ENCODE assay signal across 8 cellular contexts in the genomic region with DNA sequence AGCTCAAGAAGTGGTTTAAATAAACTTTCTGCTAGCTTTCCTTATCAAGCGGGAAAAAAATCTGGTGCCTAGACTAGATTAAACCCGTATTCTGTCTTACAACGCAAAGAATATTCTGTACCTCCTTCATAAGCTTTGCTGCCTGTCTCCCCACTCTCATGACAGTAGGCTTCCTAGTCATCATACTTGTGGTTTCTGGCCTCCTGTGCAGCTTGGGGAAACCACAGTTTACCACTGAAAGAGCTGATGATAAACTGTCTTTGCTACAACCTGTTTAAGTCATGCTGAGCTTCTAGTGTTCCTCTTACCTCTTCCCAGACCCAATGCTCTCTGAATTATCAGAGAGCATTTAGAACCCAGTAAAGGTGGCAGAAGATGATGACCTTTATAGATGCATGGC. TPM values are rescaled to one million over a fixed set of nuclear protein-coding genes. Genes with fewer than 3 reads are reported as not detected.
DNase-seq lines count a peak whose midpoint lies in the region; ATAC-seq, FAIRE-seq and TF ChIP-seq lines count a peak whose summit lies in the region.

No MANE protein-coding gene starts in this region.

- no peak for DNase-seq in GM12891 (ENCODE audit: insufficient read length, low spot score)
- peak; percentile 59 for DNase-seq in H4 (ENCODE audit: low spot score)
- DNase-seq in OCI-M1 (lab: John Stamatoyannopoulos, UW): peak; percentile 45
- DNase-seq in effector CD4-positive, alpha-beta T cell: peak; percentile 15
- DNase-seq in stimulated activated naive CD8-positive, alpha-beta T cell treated with anti-CD3 and anti-CD28 coated beads, Interleukin-15, amount 100 ng/mL, for 72 hours: peak; percentile 45 to 66
- no peak for DNase-seq in KG1 (lab: John Stamatoyannopoulos, UW)
- no peak for DNase-seq in NCI-H2196 treated with DMSO at 0.1 percent for 48 hours (lab: John Stamatoyannopoulos, UW; ENCODE audit: unreplicated experiment)
- no peak for DNase-seq in SW 1271 (lab: John Stamatoyannopoulos, UW)

- no peak overlapping the region for H3K27ac Mint-ChIP-seq in stimulated activated naive CD8-positive, alpha-beta T cell treated with anti-CD3 and anti-CD28 coated beads, Interleukin-15, amount 100 ng/mL, for 72 hours

- H3K4me1 Mint-ChIP-seq in stimulated activated naive CD8-positive, alpha-beta T cell treated with anti-CD3 and anti-CD28 coated beads, Interleukin-15, amount 100 ng/mL, for 72 hours: peaks cover 41% of the 10 kb centered on the region

- peak overlapping the region in 1 of 2 donors; percentile 35 for H3K4me3 Mint-ChIP-seq in stimulated activated naive CD8-positive, alpha-beta T cell treated with anti-CD3 and anti-CD28 coated beads, Interleukin-15, amount 100 ng/mL, for 72 hours

- ATAC-seq in stimulated activated naive CD8-positive, alpha-beta T cell treated with anti-CD3 and anti-CD28 coated beads, Interleukin-15, amount 100 ng/mL, for 72 hours: peak; percentile 97

- FAIRE-seq in GM12891 (lab: Jason Lieb, UNC): peak; percentile 88

- H3K27me3 Mint-ChIP-seq in stimulated activated naive CD8-positive, alpha-beta T cell treated with anti-CD3 and anti-CD28 coated beads, Interleukin-15, amount 100 ng/mL, for 72 hours: no peaks in the 10 kb centered on the region

- no peak for TF ChIP-seq POLR2A in GM12891 (IDR thresholded peaks at IDR 0.05; ENCODE audit: low read depth, low read length)

- H3K9me3 Mint-ChIP-seq in stimulated activated naive CD8-positive, alpha-beta T cell treated with anti-CD3 and anti-CD28 coated beads, Interleukin-15, amount 100 ng/mL, for 72 hours: no peaks in the 10 kb centered on the region

TF ChIP-seq in GM12891, 5 proteins besides CTCF, POLR2A, EP300 and RAD21:
- TF ChIP-seq POU2F2 (IDR thresholded peaks at IDR 0.05; ENCODE audit: low read depth, low read length): no peak
- TF ChIP-seq SPI1 (IDR thresholded peaks at IDR 0.05; ENCODE audit: low read depth, low read length): no peak
- no peak for TF ChIP-seq TAF1 (IDR thresholded peaks at IDR 0.05; ENCODE audit: low read depth, low read length)
- TF ChIP-seq PAX5 (IDR thresholded peaks at IDR 0.05; ENCODE audit: insufficient read depth, low read length, severe bottlenecking): no peak
- no peak for TF ChIP-seq POLR2AphosphoS5 (IDR thresholded peaks at IDR 0.05; ENCODE audit: low read depth, low read length)

RNA-seq across cellular contexts. Expression of gene PODXL, which starts 55.0 kb away (rescaled TPM):
- polyA plus RNA-seq in GM12891 (2012; ENCODE audit: low read depth, missing spikeins): 0.40 TPM
- 3.5 and 4.0 TPM in 2 replicates for total RNA-seq in H4 (2014; rRNA removed; shearing (Covaris generic))

Comparison
In these comparisons a context has a peak if more than half of its experiments do, and no peak if none do; other contexts are left out.
1. DNase-seq: peak in H4 (single experiment), OCI-M1 (single experiment), effector CD4-positive, alpha-beta T cell (single experiment) and stimulated activated naive CD8-positive, alpha-beta T cell treated with anti-CD3 and anti-CD28 coated beads, Interleukin-15, amount 100 ng/mL, for 72 hours (2 of 2); none in GM12891 (single experiment), KG1 (single experiment), NCI-H2196 treated with DMSO at 0.1 percent for 48 hours (single experiment) and SW 1271 (0 of 2).